In genomic region chr7:70694909-70695803, GRCh38 we compare ENCODE assay signal across 8 cellular contexts.
DNase-seq lines count a peak whose midpoint lies in the region; ATAC-seq and TF ChIP-seq lines count a peak whose summit lies in the region.

No MANE protein-coding gene starts in this region.

- peak; percentile 24 for ATAC-seq in Right ventricle myocardium superior (ENCODE audit: poor library complexity)
- no peak for ATAC-seq in Right ventricle myocardium inferior
- peak; percentile 30 for ATAC-seq in PC-3
- ATAC-seq in naive thymus-derived CD4-positive, alpha-beta T cell = no peak

- H3K36me3 Mint-ChIP-seq in endodermal cell (ENCODE audit: low read depth) = peaks cover 3% of the 10 kb centered on the region
- H3K36me3 Mint-ChIP-seq in naive thymus-derived CD4-positive, alpha-beta T cell = peaks cover 0 to 4% (median 0%) of the 10 kb centered on the region in 5 donors

- H3K4me1 ChIP-seq in PC-3 (ENCODE audit: insufficient read depth, low read length) (no peaks in the 10 kb centered on the region), endodermal cell (ENCODE audit: control insufficient read depth, insufficient read depth, low read length) (peaks cover 9% of the 10 kb centered on the region)
- H3K4me1 ChIP-seq in naive thymus-derived CD4-positive, alpha-beta T cell (ENCODE audit: control insufficient read depth in 2 of 2, insufficient read depth in 2 of 2, low read length in 2 of 2) = no peaks in the 10 kb centered on the region

- H3K4me3 Mint-ChIP-seq in endodermal cell = peak overlapping the region; percentile 78
- peak overlapping the region; percentile 81 to 99 (median 90) for H3K4me3 Mint-ChIP-seq in naive thymus-derived CD4-positive, alpha-beta T cell

- H3K36me3 ChIP-seq in PC-3 (ENCODE audit: low read depth, low read length) (no peaks in the 10 kb centered on the region), endodermal cell (ENCODE audit: control insufficient read depth, insufficient read depth, low read length) (peaks cover 15% of the 10 kb centered on the region)
- no peaks in the 10 kb centered on the region for H3K36me3 ChIP-seq in naive thymus-derived CD4-positive, alpha-beta T cell (ENCODE audit: control insufficient read depth in 2 of 3, insufficient read depth in 3 of 3, low read length in 3 of 3)

- H3K27me3 Mint-ChIP-seq in endodermal cell (ENCODE audit: insufficient read depth) = peaks cover 74% of the 10 kb centered on the region
- H3K27me3 Mint-ChIP-seq in naive thymus-derived CD4-positive, alpha-beta T cell = peaks cover 31 to 64% (median 46%) of the 10 kb centered on the region in 5 donors

- H3K27ac ChIP-seq in PC-3 (ENCODE audit: low read length) (no peak overlapping the region), endodermal cell (ENCODE audit: low read depth, low read length) (peak overlapping the region; percentile 92)
- no peak overlapping the region for H3K27ac ChIP-seq in naive thymus-derived CD4-positive, alpha-beta T cell (ENCODE audit: low read depth, low read length)

- CTCF ChIA-PET in PC-3 (lab: Charles Lee) = no interaction called here
- CTCF ChIA-PET in naive thymus-derived CD4-positive, alpha-beta T cell (lab: Charles Lee) = no interaction called here

- DNase-seq in Right ventricle myocardium superior (no peak), Right ventricle myocardium inferior (ENCODE audit: missing footprints) (no peak), PC-3 (no peak), endodermal cell (peak; percentile 76), midbrain (lab: John Stamatoyannopoulos, UW) (no peak), NCI-H446 treated with DMSO at 0.1 percent for 48 hours (lab: John Stamatoyannopoulos, UW) (no peak), superior temporal gyrus (ENCODE audit: extremely low spot score) (no peak)
- no peak for DNase-seq in naive thymus-derived CD4-positive, alpha-beta T cell

- POLR2A ChIA-PET in PC-3 (lab: Charles Lee; ENCODE audit: unreplicated experiment) = no interaction called here
- POLR2A ChIA-PET in naive thymus-derived CD4-positive, alpha-beta T cell (lab: Charles Lee) = no interaction called here

- no peaks in the 10 kb centered on the region for H3K9me3 ChIP-seq in PC-3 (ENCODE audit: low read length)
- H3K9me3 ChIP-seq in endodermal cell (ENCODE audit: control insufficient read depth, low read length) = no peaks in the 10 kb centered on the region
- H3K9me3 ChIP-seq in naive thymus-derived CD4-positive, alpha-beta T cell (ENCODE audit: control insufficient read depth in 2 of 3, low read length in 3 of 3) = no peaks in the 10 kb centered on the region

- intact Hi-C loops in Right ventricle myocardium superior (cut with DNase I) = loop anchor here (5.0 to 10.0 kb wide), 2 partner anchors 653 to 760 kb away; no protein-coding TSS in a partner anchor
- intact Hi-C loops in Right ventricle myocardium inferior (cut with DNase I) = loop anchor here (5.0 to 10.0 kb wide), 3 partner anchors 80 to 653 kb away; no protein-coding TSS in a partner anchor
- intact Hi-C loops in PC-3 (cut with micrococcal nuclease) = no loop called here
- intact Hi-C loops in naive thymus-derived CD4-positive, alpha-beta T cell (cut with micrococcal nuclease) = loop anchor here in 1 of 2 donors (5.0 kb wide), 1 partner anchor 43 kb away; no protein-coding TSS in a partner anchor

- 0% methylated on average over 27 to 82 of the region's 82 CpGs for WGBS in endodermal cell (ENCODE audit: insufficient coverage in 1 of 2, insufficient read length in 1 of 2), 2 experiments

- H2AFZ ChIP-seq in PC-3 (ENCODE audit: low read length) = peak overlapping the region; percentile 26; the same call in 1 of the 2 replicates

- H3K9me3 Mint-ChIP-seq in endodermal cell = no peaks in the 10 kb centered on the region
- H3K9me3 Mint-ChIP-seq in naive thymus-derived CD4-positive, alpha-beta T cell = peaks cover 0 to 4% (median 0%) of the 10 kb centered on the region in 11 donors

- TF ChIP-seq CTCF in PC-3 (conservative IDR thresholded peaks at IDR 0.05; ENCODE audit: low read depth, low read length) = no peak
- no peak for TF ChIP-seq CTCF in endodermal cell (conservative IDR thresholded peaks at IDR 0.05)

- no TSS peak for BruUV-seq in PC-3 (replicated peaks; lab: Mats Ljungman, UMichigan)

- H3K9me2 ChIP-seq in PC-3 (replicated peaks; ENCODE audit: low read length) = no peaks in the 10 kb centered on the region

- H3K27ac Mint-ChIP-seq in endodermal cell = peak overlapping the region; percentile 93
- peak overlapping the region in 4 of 9 donors; percentile 37 to 82 (median 65) for H3K27ac Mint-ChIP-seq in naive thymus-derived CD4-positive, alpha-beta T cell

- no peaks in the 10 kb centered on the region for H3F3A ChIP-seq in PC-3 (ENCODE audit: low read length, unreplicated experiment)

- H3K27me3 ChIP-seq in PC-3 (ENCODE audit: low read length) (peaks cover 44% of the 10 kb centered on the region), endodermal cell (ENCODE audit: control insufficient read depth, insufficient read depth, low read length, poor library complexity, severe bottlenecking) (peaks cover 29% of the 10 kb centered on the region)
- H3K27me3 ChIP-seq in naive thymus-derived CD4-positive, alpha-beta T cell (ENCODE audit: control insufficient read depth in 2 of 2, insufficient read depth in 2 of 2, low read length in 2 of 2) = no peaks in the 10 kb centered on the region

- no peaks in the 10 kb centered on the region for H4K20me1 ChIP-seq in PC-3 (ENCODE audit: low read length)

- H3K4me3 ChIP-seq in PC-3 (ENCODE audit: low read length) (peak overlapping the region; percentile 50), endodermal cell (ENCODE audit: low read length) (peak overlapping the region; percentile 96)
- peak overlapping the region; percentile 51 for H3K4me3 ChIP-seq in naive thymus-derived CD4-positive, alpha-beta T cell (ENCODE audit: low read length)

- H3K4me2 ChIP-seq in PC-3 (ENCODE audit: low read length) = peak overlapping the region; percentile 62

- H3K9ac ChIP-seq in PC-3 (ENCODE audit: low read length) = no peak overlapping the region
- H3K9ac ChIP-seq in endodermal cell (ENCODE audit: extremely low read depth, low read length, poor library complexity, severe bottlenecking) = peak overlapping the region; percentile 89

- H3K4me1 Mint-ChIP-seq in endodermal cell = peaks cover 23% of the 10 kb centered on the region
- H3K4me1 Mint-ChIP-seq in naive thymus-derived CD4-positive, alpha-beta T cell = peaks cover 0 to 23% (median 7%) of the 10 kb centered on the region in 7 donors

- no peaks in the 10 kb centered on the region for H3K79me2 ChIP-seq in PC-3 (ENCODE audit: low read length)

Comparison
In these comparisons a context has a peak if more than half of its experiments do, and no peak if none do; other contexts are left out.
1. ATAC-seq: peak in Right ventricle myocardium superior (single experiment) and PC-3 (single experiment); none in Right ventricle myocardium inferior (single experiment) and naive thymus-derived CD4-positive, alpha-beta T cell (single experiment).
2. Peak in every context shown above with its lines, with median percentiles within 50 percentile points of each other: H3K4me3 ChIP-seq.